Comparison of ENCODE assay signal across 1 cellular context in the genomic region with DNA sequence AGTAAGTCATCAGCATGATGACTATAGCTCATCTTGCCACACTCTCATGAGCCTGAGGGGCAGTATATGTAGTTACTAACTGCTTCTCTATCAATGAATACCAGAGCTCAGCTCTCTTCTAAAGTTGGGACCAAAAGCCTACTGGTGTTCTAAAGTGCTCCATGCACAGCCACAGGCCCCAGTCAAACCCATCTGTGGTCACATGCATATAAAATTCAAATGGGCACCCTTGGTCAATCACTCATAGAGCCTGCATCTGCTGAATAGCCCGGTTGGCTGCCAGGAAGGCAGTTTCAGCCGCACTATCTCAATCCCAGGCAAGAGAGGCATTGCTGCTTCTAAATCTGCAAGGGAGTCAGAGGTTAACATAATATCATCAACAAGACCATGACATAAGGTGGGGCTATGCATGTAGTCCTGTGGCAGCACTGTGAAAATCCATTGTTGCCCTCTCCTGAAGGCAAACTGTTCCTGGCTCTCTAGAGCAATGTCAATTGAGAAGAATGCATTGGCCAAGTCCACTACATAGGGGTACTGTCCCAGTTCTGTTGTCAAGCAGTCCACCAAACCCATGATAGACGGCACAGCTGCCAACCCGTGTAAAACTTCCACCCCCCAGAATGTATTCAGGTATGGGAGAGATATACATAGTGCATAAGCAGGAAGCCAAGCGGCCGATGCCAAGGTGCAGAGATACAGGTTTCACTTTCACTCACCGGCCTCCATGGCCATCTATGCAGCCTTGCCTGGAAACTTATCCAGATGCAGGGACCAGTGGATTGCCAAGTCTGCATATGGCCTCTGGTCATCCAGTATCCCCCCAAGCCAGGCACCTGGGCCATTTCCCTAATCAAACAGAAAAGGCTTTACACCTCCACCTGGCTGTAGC.
TF ChIP-seq lines count a peak whose summit lies in the region.

No MANE protein-coding gene starts in this region.

TF ChIP-seq in IMR-90, 13 proteins besides CTCF, POLR2A, EP300 and RAD21 (continued from another document):
- TF ChIP-seq, protein P1, sequence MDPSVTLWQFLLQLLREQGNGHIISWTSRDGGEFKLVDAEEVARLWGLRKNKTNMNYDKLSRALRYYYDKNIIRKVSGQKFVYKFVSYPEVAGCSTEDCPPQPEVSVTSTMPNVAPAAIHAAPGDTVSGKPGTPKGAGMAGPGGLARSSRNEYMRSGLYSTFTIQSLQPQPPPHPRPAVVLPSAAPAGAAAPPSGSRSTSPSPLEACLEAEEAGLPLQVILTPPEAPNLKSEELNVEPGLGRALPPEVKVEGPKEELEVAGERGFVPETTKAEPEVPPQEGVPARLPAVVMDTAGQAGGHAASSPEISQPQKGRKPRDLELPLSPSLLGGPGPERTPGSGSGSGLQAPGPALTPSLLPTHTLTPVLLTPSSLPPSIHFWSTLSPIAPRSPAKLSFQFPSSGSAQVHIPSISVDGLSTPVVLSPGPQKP (IDR thresholded peaks at IDR 0.05; ENCODE audit: borderline replicate concordance, low read depth, low read length) = no peak
- no peak for TF ChIP-seq RFX5 (IDR thresholded peaks at IDR 0.05; ENCODE audit: low read depth, low read length)
- TF ChIP-seq CEBPB (IDR thresholded peaks at IDR 0.05; ENCODE audit: low read depth, low read length) = no peak
- TF ChIP-seq USF2 (IDR thresholded peaks at IDR 0.05; ENCODE audit: low read depth, low read length) = no peak
